Comparison of ENCODE assay signal across 15 cellular contexts in the genomic region with DNA sequence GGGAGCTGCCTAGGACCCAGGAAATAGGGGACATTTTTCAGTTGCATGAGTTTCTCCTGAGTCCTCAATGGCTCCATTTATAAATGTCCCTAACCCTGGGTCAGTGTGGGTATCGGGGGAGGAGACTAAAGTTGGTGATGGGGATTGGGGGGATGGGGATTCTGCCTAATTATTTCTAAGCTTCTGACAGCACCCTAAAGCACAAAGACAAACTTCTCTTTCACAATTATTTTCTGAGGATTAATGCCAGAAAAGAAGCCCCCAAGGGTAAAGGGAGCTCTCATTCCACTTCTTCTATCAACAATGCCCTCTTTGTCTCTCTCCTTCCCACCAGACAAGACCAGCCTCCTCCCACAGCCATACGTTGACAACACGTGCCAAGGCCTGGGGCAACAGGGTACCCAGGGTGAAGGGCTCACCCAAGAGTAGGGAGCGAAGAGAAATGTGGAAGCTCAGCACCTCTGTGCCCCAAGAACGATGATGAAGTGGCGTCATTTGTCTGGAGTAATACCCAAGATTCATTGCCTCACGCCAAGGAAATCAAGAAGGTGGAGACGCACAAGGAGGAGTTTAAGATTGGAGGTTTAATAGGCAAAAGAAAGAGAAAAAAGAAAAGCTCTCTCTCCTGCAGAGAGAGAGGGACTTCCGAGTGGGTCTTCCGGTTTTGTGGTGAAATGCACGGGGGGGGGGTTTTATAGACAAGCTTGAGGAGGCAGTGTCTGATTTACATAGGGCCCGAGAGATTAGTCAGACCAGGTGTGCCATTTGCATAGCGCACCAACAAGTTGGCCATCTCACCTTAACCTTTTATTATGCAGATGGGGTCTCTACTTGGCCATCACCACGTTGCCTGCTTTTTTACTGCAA. TPM values are rescaled to one million over a fixed set of nuclear protein-coding genes. Genes with fewer than 3 reads are reported as not detected.
DNase-seq lines count a peak whose midpoint lies in the region; ATAC-seq, FAIRE-seq and TF ChIP-seq lines count a peak whose summit lies in the region.
"Had no signal": no experiment of that assay in that cellular context is flagged by ENCODE, and none has a peak within 500 bp of the region (broad histone marks: within the 10 kb centered on the region; RNA-seq: fewer than 3 reads in every experiment).

No MANE protein-coding gene starts in this region.

- H3K27me3 Mint-ChIP-seq in activated T-cell treated with anti-CD3 and anti-CD28 coated beads, Interleukin-2, amount 50 U/mL, for 24 hours = peaks cover 24% of the 10 kb centered on the region
- peaks cover 9% of the 10 kb centered on the region for H3K27me3 Mint-ChIP-seq in neural progenitor cell (ENCODE audit: insufficient read depth, low read depth)

- no peaks in the 10 kb centered on the region for H3K4me1 ChIP-seq in GM12878 (ENCODE audit: control insufficient read depth, insufficient read depth, low read length)
- no peaks in the 10 kb centered on the region for H3K4me1 ChIP-seq in neural progenitor cell
- no peaks in the 10 kb centered on the region for H3K4me1 ChIP-seq in BE2C
- H3K4me1 ChIP-seq: body of pancreas, pancreas had no signal

- in situ Hi-C loops in GM12878 (cut with MboI) = no loop called here

- H3K4me3 ChIP-seq in GM12878 (no peak overlapping the region), neural progenitor cell (no peak overlapping the region), BE2C (ENCODE audit: low read depth, low read length) (no peak overlapping the region)
- H3K4me3 ChIP-seq: body of pancreas, pancreas had no signal

- H3K4me3 Mint-ChIP-seq in activated T-cell treated with anti-CD3 and anti-CD28 coated beads, Interleukin-2, amount 50 U/mL, for 24 hours = peak overlapping the region; percentile 28
- H3K4me3 Mint-ChIP-seq in neural progenitor cell = no peak overlapping the region
- H3K4me3 Mint-ChIP-seq: activated CD8-positive, alpha-beta memory T cell treated with anti-CD3 and anti-CD28 coated beads, Interleukin-2, amount 10 ng/mL, durations not matched to agents 7 days and 5 days had no signal

- TF ChIP-seq CTCF in GM12878 (IDR thresholded peaks at IDR 0.05 in 2 of 3, conservative IDR thresholded peaks at IDR 0.05 in 1 of 3; ENCODE audit: control insufficient read depth in 2 of 3, extremely low read depth in 1 of 3, insufficient read depth in 1 of 3, low read depth in 3 of 3, low read length in 3 of 3) (no peak), neural progenitor cell (IDR thresholded peaks at IDR 0.05) (no peak), BE2C (IDR thresholded peaks at IDR 0.05; ENCODE audit: low read depth, low read length) (no peak)

- FAIRE-seq in GM12878 (lab: Jason Lieb, UNC) = no peak
- FAIRE-seq: pancreas had no signal

- TF ChIP-seq EP300 in GM12878 (IDR thresholded peaks at IDR 0.05; ENCODE audit: borderline replicate concordance in 1 of 2, control insufficient read depth in 1 of 2, low read depth in 2 of 2, low read length in 2 of 2) = no peak

- no TSS peak for BruUV-seq in GM12878 (replicated peaks; lab: Mats Ljungman, UMichigan)

- no peak for DNase-seq in activated T-cell treated with anti-CD3 and anti-CD28 coated beads, Interleukin-2, amount 50 U/mL, for 24 hours
- no peak for DNase-seq in activated T-cell treated with anti-CD3 and anti-CD28 coated beads, Interleukin-2, amount 50 U/mL, for 48 hours
- DNase-seq in NCI-H2029 treated with DMSO at 0.1 percent for 48 hours (lab: John Stamatoyannopoulos, UW) (peak; percentile 26), GM12878 (ENCODE audit: low read depth, low spot score) (no peak), neural progenitor cell (ENCODE audit: low spot score) (no peak), BE2C (no peak)
- no peak for DNase-seq in stimulated activated naive CD4-positive, alpha-beta T cell (lab: John Stamatoyannopoulos, UW)
- DNase-seq: activated CD8-positive, alpha-beta memory T cell treated with anti-CD3 and anti-CD28 coated beads, Interleukin-2, amount 10 ng/mL, durations not matched to agents 7 days and 5 days; body of pancreas; effector CD4-positive, alpha-beta T cell; NCI-H1105 treated with DMSO at 0.1 percent for 48 hours; pancreas; PC-3; stimulated activated CD8-positive, alpha-beta memory T cell treated with anti-CD3 and anti-CD28 coated beads, Interleukin-4, amount 100 ng/mL, for 48 hours had no signal

- POLR2A ChIA-PET in GM12878 (lab: Charles Lee) = interaction anchor here (0.5 kb wide), 1 partner anchor 1353 kb away, joined by 4 read pairs; no protein-coding TSS in a partner anchor

- peaks cover 6% of the 10 kb centered on the region for H3K4me1 Mint-ChIP-seq in activated T-cell treated with anti-CD3 and anti-CD28 coated beads, Interleukin-2, amount 50 U/mL, for 24 hours (ENCODE audit: low read depth)
- H3K4me1 Mint-ChIP-seq in neural progenitor cell = no peaks in the 10 kb centered on the region

- H2AFZ ChIP-seq in GM12878 (ENCODE audit: control insufficient read depth, low read depth, low read length) (peak overlapping the region; percentile 0; the same call in 1 of the 2 replicates), neural progenitor cell (replicated peaks) (peak overlapping the region; percentile 99)

- intact Hi-C loops in GM12878 (cut with micrococcal nuclease; ENCODE audit: unreplicated experiment) = no loop called here

- no peak for ATAC-seq in GM12878
- no peak for ATAC-seq in HG03175 (IDR thresholded peaks at IDR 0.05; ENCODE audit: unreplicated experiment)
- ATAC-seq: activated CD8-positive, alpha-beta memory T cell treated with anti-CD3 and anti-CD28 coated beads, Interleukin-2, amount 10 ng/mL, durations not matched to agents 7 days and 5 days; body of pancreas; pancreas; PC-3 had no signal

- TF ChIP-seq POLR2A in GM12878 (IDR thresholded peaks at IDR 0.05; ENCODE audit: low read depth, low read length) = no peak

- no peak overlapping the region for H3K9ac ChIP-seq in GM12878 (ENCODE audit: control insufficient read depth, insufficient read depth, low read length)
- no peak overlapping the region for H3K9ac ChIP-seq in neural progenitor cell

- WGBS in GM12878 (ENCODE audit: insufficient coverage, insufficient replicate concordance, low lambda C conversion rate, missing lambda C conversion rate) = 20% methylated on average over 14 of the region's 14 CpGs

- no peaks in the 10 kb centered on the region for H3F3A ChIP-seq in neural progenitor cell (ENCODE audit: low read depth)

- TF ChIP-seq RAD21 in GM12878 (IDR thresholded peaks at IDR 0.05; ENCODE audit: insufficient read depth, low read depth, low read length) = no peak

- H3K36me3 Mint-ChIP-seq in activated T-cell treated with anti-CD3 and anti-CD28 coated beads, Interleukin-2, amount 50 U/mL, for 24 hours (ENCODE audit: low read depth) = no peaks in the 10 kb centered on the region
- H3K36me3 Mint-ChIP-seq in neural progenitor cell = no peaks in the 10 kb centered on the region
- H3K36me3 Mint-ChIP-seq: activated CD8-positive, alpha-beta memory T cell treated with anti-CD3 and anti-CD28 coated beads, Interleukin-2, amount 10 ng/mL, durations not matched to agents 7 days and 5 days had no signal

- peaks cover 4% of the 10 kb centered on the region; the same call in 2 of the 3 replicates for H3K9me3 ChIP-seq in GM12878 (replicated peaks; ENCODE audit: control insufficient read depth, insufficient read depth, low read length)
- no peaks in the 10 kb centered on the region for H3K9me3 ChIP-seq in neural progenitor cell (ENCODE audit: low read depth)
- no peaks in the 10 kb centered on the region for H3K9me3 ChIP-seq in BE2C
- H3K9me3 ChIP-seq: body of pancreas, pancreas had no signal

- RAD21 ChIA-PET in GM12878 (lab: Charles Lee; ENCODE audit: unreplicated experiment) = no interaction called here

- SMC1A ChIA-PET in GM12878 (lab: Charles Lee; ENCODE audit: uncharacterized antibody, unreplicated experiment) = no interaction called here

- CTCF ChIA-PET in GM12878 (lab: Yijun Ruan, JAX) = interaction anchor here (0.6 to 1.1 kb wide), 6 partner anchors 30 to 645 kb away, joined by 3 read pairs; no protein-coding TSS in a partner anchor

- H3K27me3 ChIP-seq in GM12878 (replicated peaks in 1 of 2; ENCODE audit: control insufficient read depth in 2 of 2, insufficient read depth in 2 of 2, low read length in 1 of 2) (no peaks in the 10 kb centered on the region), neural progenitor cell (no peaks in the 10 kb centered on the region), BE2C (peaks cover 2% of the 10 kb centered on the region; the same call in 1 of the 2 replicates)
- H3K27me3 ChIP-seq: body of pancreas, pancreas had no signal

- peaks cover 5% of the 10 kb centered on the region for H3K9me3 Mint-ChIP-seq in activated T-cell treated with anti-CD3 and anti-CD28 coated beads, Interleukin-2, amount 50 U/mL, for 24 hours
- H3K9me3 Mint-ChIP-seq in neural progenitor cell = peaks cover 8% of the 10 kb centered on the region

- H3K36me3 ChIP-seq in GM12878 (ENCODE audit: control insufficient read depth in 2 of 2, insufficient read depth in 2 of 2, low read length in 1 of 2) (no peaks in the 10 kb centered on the region), neural progenitor cell (no peaks in the 10 kb centered on the region), BE2C (no peaks in the 10 kb centered on the region)
- H3K36me3 ChIP-seq: pancreas had no signal

- H4K20me1 ChIP-seq in GM12878 (ENCODE audit: control insufficient read depth, insufficient read depth) (no peaks in the 10 kb centered on the region), neural progenitor cell (ENCODE audit: low read depth) (no peaks in the 10 kb centered on the region)

- peak overlapping the region; percentile 19 for H3K27ac Mint-ChIP-seq in activated T-cell treated with anti-CD3 and anti-CD28 coated beads, Interleukin-2, amount 50 U/mL, for 24 hours
- H3K27ac Mint-ChIP-seq in neural progenitor cell = no peak overlapping the region
- H3K27ac Mint-ChIP-seq: activated CD8-positive, alpha-beta memory T cell treated with anti-CD3 and anti-CD28 coated beads, Interleukin-2, amount 10 ng/mL, durations not matched to agents 7 days and 5 days had no signal

- H3K4me2 ChIP-seq in GM12878 (ENCODE audit: control insufficient read depth, insufficient read depth) = no peak overlapping the region
- no peak overlapping the region for H3K4me2 ChIP-seq in neural progenitor cell

- H3K79me2 ChIP-seq in GM12878 (ENCODE audit: control insufficient read depth, insufficient read depth, low read length) = no peaks in the 10 kb centered on the region
- H3K79me2 ChIP-seq in neural progenitor cell (ENCODE audit: low read depth) = no peaks in the 10 kb centered on the region

- H3K27ac ChIP-seq in GM12878 (ENCODE audit: control insufficient read depth, insufficient read depth) (no peak overlapping the region), neural progenitor cell (no peak overlapping the region)
- H3K27ac ChIP-seq: body of pancreas, pancreas had no signal

RNA-seq across cellular contexts. Expression of a gene that starts 14.5 kb away (rescaled TPM):
- total RNA-seq in GM12878 (2013; cell fraction: nucleolus; rRNA removed) = not detected in 2 replicates
- total RNA-seq in GM12878 (2014; rRNA removed) (not detected in 2 replicates), GM12878 (2014; rRNA removed; fragmentation: Illumina TruSeq; extraction: Trizol) (0.18 TPM in 1 of 2 replicates, not detected in the other), GM12878 (2021) (not detected in 2 replicates), neural progenitor cell (ENCODE audit: low replicate concordance) (0.34 TPM in 1 of 2 replicates, not detected in the other)
- not detected for polyA plus RNA-seq in GM12878 (2011; ENCODE audit: low read depth)
- polyA plus RNA-seq in GM12878 (2011; rRNA removed) (not detected in 2 replicates), GM12878 (2014; fragmentation: Illumina TruSeq; extraction: Trizol) (0.06 TPM in 1 of 2 replicates, not detected in the other), GM12878 (2014; fragmentation: Nextera tagmentation; extraction: Ambion mirVana) (not detected), GM12878 (2014; rRNA removed) (0.06 and 0.20 TPM in 2 replicates), GM12878 (2016; fragmentation: Nextera tagmentation; extraction: Ambion mirVana) (under 1 TPM in 1 of 2 experiments, not detected in 1; 0.11 TPM)
- polyA plus RNA-seq in GM12878 (2011; cell fraction: cytosol; rRNA removed) = not detected in 2 replicates
- polyA plus RNA-seq in GM12878 (2011; cell fraction: nucleus; rRNA removed) = not detected in 2 replicates
- polyA plus RNA-seq in GM12878 (2012) = 0.20 and 0.28 TPM in 2 replicates
- polyA minus RNA-seq in GM12878 (2011; rRNA and poly(A)+ RNA removed) = not detected in 2 replicates
- not detected in 2 replicates for polyA minus RNA-seq in GM12878 (2011; cell fraction: cytosol; rRNA and poly(A)+ RNA removed)
- not detected in 2 replicates for polyA minus RNA-seq in GM12878 (2011; cell fraction: nucleus; rRNA and poly(A)+ RNA removed)
- polyA plus RNA-seq in BE2C (2012; ENCODE audit: insufficient read depth, insufficient read length, low read depth) = 4.6 TPM
- total RNA-seq: activated CD8-positive, alpha-beta memory T cell treated with anti-CD3 and anti-CD28 coated beads, Interleukin-2, amount 10 ng/mL, durations not matched to agents 7 days and 5 days; body of pancreas had no signal

RNA-seq across cellular contexts. Expression of a gene that starts 24.5 kb away (rescaled TPM):
- total RNA-seq in GM12878 (2013; cell fraction: nucleolus; rRNA removed) = 50.0 and 52.4 TPM in 2 replicates
- total RNA-seq in GM12878 (2014; rRNA removed) (18.0 and 18.4 TPM in 2 replicates), GM12878 (2014; rRNA removed; fragmentation: Illumina TruSeq; extraction: Trizol) (17.5 and 18.5 TPM in 2 replicates), GM12878 (2021) (19.5 and 19.8 TPM in 2 replicates), neural progenitor cell (ENCODE audit: low replicate concordance) (0.03 TPM in 1 of 2 replicates, not detected in the other)
- 9.8 TPM for polyA plus RNA-seq in GM12878 (2011; ENCODE audit: low read depth)
- polyA plus RNA-seq in GM12878 (2011; rRNA removed) (21.8 and 25.0 TPM in 2 replicates), GM12878 (2014; fragmentation: Illumina TruSeq; extraction: Trizol) (20.4 and 20.8 TPM in 2 replicates), GM12878 (2014; fragmentation: Nextera tagmentation; extraction: Ambion mirVana) (1 to 10 TPM; 4.8 to 6.0 TPM), GM12878 (2014; rRNA removed) (14.2 and 15.5 TPM in 2 replicates), GM12878 (2016; fragmentation: Nextera tagmentation; extraction: Ambion mirVana) (10 to 100 TPM; 16.5 to 19.4 TPM)
- 11.8 and 15.8 TPM in 2 replicates for polyA plus RNA-seq in GM12878 (2011; cell fraction: cytosol; rRNA removed)
- 18.2 and 22.9 TPM in 2 replicates for polyA plus RNA-seq in GM12878 (2011; cell fraction: nucleus; rRNA removed)
- polyA plus RNA-seq in GM12878 (2012) = 14.6 and 21.3 TPM in 2 replicates
- 17.6 and 21.9 TPM in 2 replicates for polyA minus RNA-seq in GM12878 (2011; rRNA and poly(A)+ RNA removed)
- 8.0 and 8.2 TPM in 2 replicates for polyA minus RNA-seq in GM12878 (2011; cell fraction: cytosol; rRNA and poly(A)+ RNA removed)
- polyA minus RNA-seq in GM12878 (2011; cell fraction: nucleus; rRNA and poly(A)+ RNA removed) = 13.1 and 23.3 TPM in 2 replicates
- 48.1 TPM for polyA plus RNA-seq in BE2C (2012; ENCODE audit: insufficient read depth, insufficient read length, low read depth)

RNA-seq across cellular contexts. Expression of a gene that starts 32.0 kb away (rescaled TPM):
- total RNA-seq in GM12878 (2013; cell fraction: nucleolus; rRNA removed) = not detected in 2 replicates
- total RNA-seq in GM12878 (2014; rRNA removed) (0.28 and 0.54 TPM in 2 replicates), GM12878 (2014; rRNA removed; fragmentation: Illumina TruSeq; extraction: Trizol) (0.18 and 0.46 TPM in 2 replicates), GM12878 (2021) (0.64 and 1.1 TPM in 2 replicates), neural progenitor cell (ENCODE audit: low replicate concordance) (not detected in 2 replicates)
- 0.47 TPM for polyA plus RNA-seq in GM12878 (2011; ENCODE audit: low read depth)
- polyA plus RNA-seq in GM12878 (2011; rRNA removed) (not detected in 2 replicates), GM12878 (2014; fragmentation: Illumina TruSeq; extraction: Trizol) (0.29 and 0.40 TPM in 2 replicates), GM12878 (2014; fragmentation: Nextera tagmentation; extraction: Ambion mirVana) (not detected), GM12878 (2014; rRNA removed) (0.25 and 0.44 TPM in 2 replicates), GM12878 (2016; fragmentation: Nextera tagmentation; extraction: Ambion mirVana) (not detected)
- polyA plus RNA-seq in GM12878 (2011; cell fraction: cytosol; rRNA removed) = 0.08 and 0.13 TPM in 2 replicates
- not detected in 2 replicates for polyA plus RNA-seq in GM12878 (2011; cell fraction: nucleus; rRNA removed)
- not detected in 2 replicates for polyA plus RNA-seq in GM12878 (2012)
- not detected in 2 replicates for polyA minus RNA-seq in GM12878 (2011; rRNA and poly(A)+ RNA removed)
- not detected in 2 replicates for polyA minus RNA-seq in GM12878 (2011; cell fraction: cytosol; rRNA and poly(A)+ RNA removed)
- polyA minus RNA-seq in GM12878 (2011; cell fraction: nucleus; rRNA and poly(A)+ RNA removed) = not detected in 2 replicates
- 8.1 TPM for polyA plus RNA-seq in BE2C (2012; ENCODE audit: insufficient read depth, insufficient read length, low read depth)
- total RNA-seq: activated CD8-positive, alpha-beta memory T cell treated with anti-CD3 and anti-CD28 coated beads, Interleukin-2, amount 10 ng/mL, durations not matched to agents 7 days and 5 days had no signal

Comparison
In these comparisons a context has a peak if more than half of its experiments do, and no peak if none do; other contexts are left out.
1. RNA of a gene that starts 24.5 kb away (total RNA-seq): 17.5 to 52.4 TPM in GM12878; 0.03 TPM in neural progenitor cell; every median in the first group is over 10 times any median in the second.